10 cellular contexts compared by ENCODE assay signal in the genomic region with DNA sequence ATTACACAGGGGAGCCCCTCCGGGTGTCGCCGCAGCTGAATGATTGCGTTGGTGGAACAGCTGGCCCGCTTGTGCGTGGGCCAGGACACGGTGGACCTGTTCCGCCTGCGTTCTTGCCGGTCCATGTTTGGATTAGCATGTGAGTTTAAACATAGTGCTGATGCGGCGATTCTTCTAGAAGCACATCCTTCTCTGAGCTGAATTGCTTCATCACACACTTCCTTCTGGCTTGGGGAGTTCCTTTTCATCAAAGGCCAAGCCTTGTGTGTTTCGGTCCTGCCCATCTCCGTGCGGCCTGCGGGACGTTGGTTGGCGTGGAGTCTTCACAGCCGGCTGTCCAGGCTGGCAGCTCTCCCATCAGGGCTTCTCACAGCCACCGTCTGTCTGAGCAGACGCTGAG. TPM values are rescaled to one million over a fixed set of nuclear protein-coding genes. Genes with fewer than 3 reads are reported as not detected.
DNase-seq lines count a peak whose midpoint lies in the region; ATAC-seq and TF ChIP-seq lines count a peak whose summit lies in the region.
"Had no signal": no experiment of that assay in that cellular context is flagged by ENCODE, and none has a peak within 500 bp of the region (broad histone marks: within the 10 kb centered on the region; RNA-seq: fewer than 3 reads in every experiment).

No MANE protein-coding gene starts in this region.

- H3K27me3 Mint-ChIP-seq in brain: peaks cover 12% of the 10 kb centered on the region

- H3K4me3 ChIP-seq in subcutaneous abdominal adipose tissue (ENCODE audit: low read depth in 1 of 5, low read length in 5 of 5): peak overlapping the region in 3 of 5 donors; percentile 6 to 42 (median 16)

- TF ChIP-seq CTCF in GM13976 (IDR thresholded peaks at IDR 0.05; ENCODE audit: borderline replicate concordance, control extremely low read depth, extremely low read depth, insufficient read depth, missing control alignments) (no peak), brain (conservative IDR thresholded peaks at IDR 0.05) (no peak)

- no peak overlapping the region for H3K4me3 Mint-ChIP-seq in brain
- H3K4me3 Mint-ChIP-seq: activated naive CD8-positive, alpha-beta T cell treated with anti-CD3 and anti-CD28 coated beads, Interleukin-2, amount 10 ng/mL, durations not matched to agents 7 days and 5 days had no signal

- ATAC-seq in left colon: no peak
- no peak for ATAC-seq in HG03175 (IDR thresholded peaks at IDR 0.05; ENCODE audit: unreplicated experiment)
- ATAC-seq in GM18502 (IDR thresholded peaks at IDR 0.05; ENCODE audit: poor library complexity, unreplicated experiment): no peak
- ATAC-seq: stimulated activated naive CD8-positive, alpha-beta T cell treated with anti-CD3 and anti-CD28 coated beads, Interleukin-15, Interleukin-2, amounts not matched to agents 100 U/mL and 50 U/mL, for 24 hours had no signal

- H3K27me3 ChIP-seq in subcutaneous abdominal adipose tissue (ENCODE audit: control insufficient read depth in 5 of 5, insufficient read depth in 4 of 5, low read length in 5 of 5): no peaks in the 10 kb centered on the region

- peaks cover 7% of the 10 kb centered on the region for H3K36me3 Mint-ChIP-seq in brain
- H3K36me3 Mint-ChIP-seq: activated naive CD8-positive, alpha-beta T cell treated with anti-CD3 and anti-CD28 coated beads, Interleukin-2, amount 10 ng/mL, durations not matched to agents 7 days and 5 days had no signal

- H3K27ac Mint-ChIP-seq in brain: peak overlapping the region; percentile 13 to 76 (median 69)
- H3K27ac Mint-ChIP-seq: activated naive CD8-positive, alpha-beta T cell treated with anti-CD3 and anti-CD28 coated beads, Interleukin-2, amount 10 ng/mL, durations not matched to agents 7 days and 5 days had no signal

- peaks cover 20% of the 10 kb centered on the region for H3K4me1 Mint-ChIP-seq in brain

- DNase-seq in GM13976 (ENCODE audit: low spot score) (peak; percentile 48), left colon (peak; percentile 48 to 51), SW480 (ENCODE audit: low spot score) (no peak), NCI-H187 treated with DMSO at 0.1 percent for 48 hours (lab: John Stamatoyannopoulos, UW) (no peak)
- DNase-seq: activated naive CD8-positive, alpha-beta T cell treated with anti-CD3 and anti-CD28 coated beads, Interleukin-2, amount 10 ng/mL, durations not matched to agents 7 days and 5 days; stimulated activated naive CD8-positive, alpha-beta T cell treated with anti-CD3 and anti-CD28 coated beads, Interleukin-15, Interleukin-2, amounts not matched to agents 100 U/mL and 50 U/mL, for 24 hours had no signal

- peaks cover 0 to 11% (median 9%) of the 10 kb centered on the region in 5 donors for H3K36me3 ChIP-seq in subcutaneous abdominal adipose tissue (ENCODE audit: control insufficient read depth in 5 of 5, insufficient read depth in 5 of 5, low read length in 5 of 5)

- no peak overlapping the region for H3K27ac ChIP-seq in subcutaneous abdominal adipose tissue (ENCODE audit: low read depth, low read length)

- no peaks in the 10 kb centered on the region for H3K9me3 ChIP-seq in subcutaneous abdominal adipose tissue (ENCODE audit: control insufficient read depth in 5 of 5, low read length in 5 of 5)

- peaks cover 0 to 2% (median 0%) of the 10 kb centered on the region in 5 experiments for H3K9me3 Mint-ChIP-seq in brain
- H3K9me3 Mint-ChIP-seq: activated naive CD8-positive, alpha-beta T cell treated with anti-CD3 and anti-CD28 coated beads, Interleukin-2, amount 10 ng/mL, durations not matched to agents 7 days and 5 days had no signal

- H3K4me1 ChIP-seq in subcutaneous abdominal adipose tissue (ENCODE audit: control insufficient read depth in 5 of 5, insufficient read depth in 5 of 5, low read length in 5 of 5): peaks cover 5 to 32% (median 22%) of the 10 kb centered on the region in 5 donors

- intact Hi-C loops in left colon (cut with DNase I, micrococcal nuclease): no loop called here

- in situ Hi-C loops in GM13976 (cut with MboI; ENCODE audit: low sequenced_read_pairs, unreplicated experiment): no loop called here

- H3K9ac ChIP-seq in subcutaneous abdominal adipose tissue (ENCODE audit: low read length in 5 of 5): no peak overlapping the region

RNA-seq across cellular contexts. Expression of gene SLC29A4, which starts 45.5 kb away (rescaled TPM):
- 55.1 TPM for polyA plus RNA-seq in brain (ENCODE audit: insufficient read depth, low read depth, low replicate concordance)
- 10 to 100 TPM in 1 of 2 donors, 1 to 10 TPM in 1; 3.2 to 23.4 TPM for total RNA-seq in left colon

RNA-seq across cellular contexts. Expression of gene WIPI2, which starts 47.3 kb away (rescaled TPM):
- 84.5 TPM for polyA plus RNA-seq in brain (ENCODE audit: insufficient read depth, low read depth, low replicate concordance)
- total RNA-seq in left colon: 10 to 100 TPM; 46.0 to 51.6 TPM

Comparison
In these comparisons a context has a peak if more than half of its experiments do, and no peak if none do; other contexts are left out.
1. DNase-seq: peak in GM13976 (single experiment) and left colon (2 of 2); none in SW480 (single experiment) and NCI-H187 treated with DMSO at 0.1 percent for 48 hours (single experiment).